Comparison of ENCODE assay signal across 8 cellular contexts in genomic region chr1:158248122-158248521, GRCh38. TPM values are rescaled to one million over a fixed set of nuclear protein-coding genes. Genes with fewer than 3 reads are reported as not detected.
DNase-seq lines count a peak whose midpoint lies in the region; ATAC-seq and TF ChIP-seq lines count a peak whose summit lies in the region.

No MANE protein-coding gene starts in this region.

- H4K8ac ChIP-seq in mesendoderm (ENCODE audit: low read depth, low read length): no peak overlapping the region

- TF ChIP-seq CTCF in osteocyte (IDR thresholded peaks at IDR 0.05): no peak

- H4K5ac ChIP-seq in mesendoderm (ENCODE audit: low read length): no peak overlapping the region

- peak overlapping the region; percentile 55 for H3K4me3 Mint-ChIP-seq in T-helper 2 cell treated with Interferon-gamma antibody and Interleukin-4, amounts not matched to agents 5 μg/mL and 100 μg/mL, for 36 hours
- H3K4me3 Mint-ChIP-seq in naive thymus-derived CD4-positive, alpha-beta T cell: peak overlapping the region in 9 of 10 donors; percentile 15 to 71 (median 59)
- H3K4me3 Mint-ChIP-seq in osteocyte (ENCODE audit: unreplicated experiment): no peak overlapping the region

- H3K27ac ChIP-seq in naive thymus-derived CD4-positive, alpha-beta T cell (ENCODE audit: low read depth, low read length): no peak overlapping the region
- no peak overlapping the region for H3K27ac ChIP-seq in mesendoderm (ENCODE audit: low read depth, low read length)

- ATAC-seq in GM18858 (IDR thresholded peaks at IDR 0.05; ENCODE audit: unreplicated experiment) (peak; percentile 57), HG02943 (IDR thresholded peaks at IDR 0.05; ENCODE audit: low read depth, unreplicated experiment) (peak; percentile 60)
- peak; percentile 85 for ATAC-seq in naive thymus-derived CD4-positive, alpha-beta T cell

- H2BK15ac ChIP-seq in mesendoderm (replicated peaks; ENCODE audit: low read depth): no peak overlapping the region

- H3K9ac ChIP-seq in mesendoderm (ENCODE audit: low read length): no peak overlapping the region

- H3K9me3 Mint-ChIP-seq in T-helper 2 cell treated with Interferon-gamma antibody and Interleukin-4, amounts not matched to agents 5 μg/mL and 100 μg/mL, for 36 hours: peaks cover 4% of the 10 kb centered on the region
- H3K9me3 Mint-ChIP-seq in naive thymus-derived CD4-positive, alpha-beta T cell: peaks cover 0 to 6% (median 0%) of the 10 kb centered on the region in 11 donors
- no peaks in the 10 kb centered on the region for H3K9me3 Mint-ChIP-seq in osteocyte (ENCODE audit: unreplicated experiment)

- CTCF ChIA-PET in naive thymus-derived CD4-positive, alpha-beta T cell (lab: Charles Lee): no interaction called here

- POLR2A ChIA-PET in naive thymus-derived CD4-positive, alpha-beta T cell (lab: Charles Lee): interaction anchor here (0.7 kb wide), 1 partner anchor 749 kb away, joined by 3 read pairs; no protein-coding TSS in a partner anchor

- H3K9me3 ChIP-seq in naive thymus-derived CD4-positive, alpha-beta T cell (ENCODE audit: control insufficient read depth in 2 of 3, low read length in 3 of 3): no peaks in the 10 kb centered on the region

- H3K56ac ChIP-seq in mesendoderm (ENCODE audit: low read length): no peak overlapping the region

- H3K79me2 ChIP-seq in mesendoderm (ENCODE audit: control insufficient read depth, insufficient read depth, low read length): no peaks in the 10 kb centered on the region

- H3K18ac ChIP-seq in mesendoderm (ENCODE audit: low read length): no peak overlapping the region

- H3K23ac ChIP-seq in mesendoderm (ENCODE audit: low read length): no peak overlapping the region

- peaks cover 66% of the 10 kb centered on the region for H3K27me3 Mint-ChIP-seq in T-helper 2 cell treated with Interferon-gamma antibody and Interleukin-4, amounts not matched to agents 5 μg/mL and 100 μg/mL, for 36 hours (ENCODE audit: low read depth)
- H3K27me3 Mint-ChIP-seq in naive thymus-derived CD4-positive, alpha-beta T cell: peaks cover 42 to 76% (median 58%) of the 10 kb centered on the region in 5 donors
- H3K27me3 Mint-ChIP-seq in osteocyte (ENCODE audit: unreplicated experiment): peaks cover 2% of the 10 kb centered on the region

- H2BK5ac ChIP-seq in mesendoderm (ENCODE audit: low read length): no peak overlapping the region

- DNase-seq in T-helper 2 cell treated with Interferon-gamma antibody and Interleukin-4, amounts not matched to agents 5 μg/mL and 100 μg/mL, for 36 hours (ENCODE audit: low spot score): peak; percentile 35
- DNase-seq in naive thymus-derived CD4-positive, alpha-beta T cell: peak in 8 of 9 donors; percentile 22 to 62 (median 54)
- DNase-seq in NCI-H2171 treated with DMSO at 0.1 percent for 48 hours (lab: John Stamatoyannopoulos, UW) (no peak), NCI-H1436 treated with DMSO at 0.1 percent for 48 hours (lab: John Stamatoyannopoulos, UW) (no peak), mesendoderm (no peak), osteocyte (ENCODE audit: extremely low spot score, unreplicated experiment) (no peak)

- no peaks in the 10 kb centered on the region for H3K79me1 ChIP-seq in mesendoderm (ENCODE audit: low read length)

- no CpG with 5 or more reads among the region's 2 CpGs for WGBS in mesendoderm (ENCODE audit: extremely low coverage, insufficient coverage, low lambda C conversion rate)

- H3K4me3 ChIP-seq in naive thymus-derived CD4-positive, alpha-beta T cell (ENCODE audit: low read length): no peak overlapping the region
- H3K4me3 ChIP-seq in mesendoderm (ENCODE audit: low read length): no peak overlapping the region

- no peaks in the 10 kb centered on the region for H3K36me3 ChIP-seq in naive thymus-derived CD4-positive, alpha-beta T cell (ENCODE audit: control insufficient read depth in 2 of 3, insufficient read depth in 3 of 3, low read length in 3 of 3)
- no peaks in the 10 kb centered on the region for H3K36me3 ChIP-seq in mesendoderm (ENCODE audit: control insufficient read depth, insufficient read depth, low read length)

- H3K27ac Mint-ChIP-seq in T-helper 2 cell treated with Interferon-gamma antibody and Interleukin-4, amounts not matched to agents 5 μg/mL and 100 μg/mL, for 36 hours: peak overlapping the region; percentile 9
- H3K27ac Mint-ChIP-seq in naive thymus-derived CD4-positive, alpha-beta T cell: peak overlapping the region in 4 of 9 donors; percentile 2 to 81 (median 28)
- no peak overlapping the region for H3K27ac Mint-ChIP-seq in osteocyte (ENCODE audit: unreplicated experiment)

- no peak overlapping the region for H3K4ac ChIP-seq in mesendoderm (ENCODE audit: low read depth, low read length)

- peaks cover 29% of the 10 kb centered on the region for H3K4me1 Mint-ChIP-seq in T-helper 2 cell treated with Interferon-gamma antibody and Interleukin-4, amounts not matched to agents 5 μg/mL and 100 μg/mL, for 36 hours (ENCODE audit: low read depth)
- H3K4me1 Mint-ChIP-seq in naive thymus-derived CD4-positive, alpha-beta T cell: peaks cover 18 to 31% (median 24%) of the 10 kb centered on the region in 7 donors
- H3K4me1 Mint-ChIP-seq in osteocyte (ENCODE audit: unreplicated experiment): no peaks in the 10 kb centered on the region

- intact Hi-C loops in naive thymus-derived CD4-positive, alpha-beta T cell (cut with micrococcal nuclease): loop anchor here (5.0 kb wide), 3 partner anchors 84 to 824 kb away; partner anchors contain the start of gene CD1B (in 2 of the 2)

- H2AK5ac ChIP-seq in mesendoderm (ENCODE audit: low read length): no peak overlapping the region

- peaks cover 18 to 20% of the 10 kb centered on the region in 2 donors for H3K4me1 ChIP-seq in naive thymus-derived CD4-positive, alpha-beta T cell (ENCODE audit: control insufficient read depth in 2 of 2, insufficient read depth in 2 of 2, low read length in 2 of 2)
- no peaks in the 10 kb centered on the region for H3K4me1 ChIP-seq in mesendoderm (ENCODE audit: control insufficient read depth, low read depth, low read length)

- no peak overlapping the region for H3K4me2 ChIP-seq in mesendoderm (ENCODE audit: low read length)

- H2BK120ac ChIP-seq in mesendoderm (ENCODE audit: low read depth, low read length): no peak overlapping the region

- H3K36me3 Mint-ChIP-seq in T-helper 2 cell treated with Interferon-gamma antibody and Interleukin-4, amounts not matched to agents 5 μg/mL and 100 μg/mL, for 36 hours (ENCODE audit: low read depth): no peaks in the 10 kb centered on the region
- peaks cover 0 to 2% (median 0%) of the 10 kb centered on the region in 5 donors for H3K36me3 Mint-ChIP-seq in naive thymus-derived CD4-positive, alpha-beta T cell
- H3K36me3 Mint-ChIP-seq in osteocyte (ENCODE audit: unreplicated experiment): no peaks in the 10 kb centered on the region

- H3K27me3 ChIP-seq in naive thymus-derived CD4-positive, alpha-beta T cell (ENCODE audit: control insufficient read depth in 2 of 2, insufficient read depth in 2 of 2, low read length in 2 of 2): peaks cover 0 to 3% of the 10 kb centered on the region in 2 donors
- H3K27me3 ChIP-seq in mesendoderm (ENCODE audit: insufficient read depth, low read length, poor library complexity): no peaks in the 10 kb centered on the region

RNA-seq across cellular contexts. Expression of gene CD1A, which starts 6.1 kb away (rescaled TPM):
- total RNA-seq in naive thymus-derived CD4-positive, alpha-beta T cell: under 1 TPM in 2 of 5 experiments, not detected in 3; 0.17 to 0.83 TPM
- not detected for polyA plus RNA-seq in naive thymus-derived CD4-positive, alpha-beta T cell
- 0.01 TPM for polyA plus RNA-seq in mesendoderm (2013, experiment 1 of 2)
- polyA plus RNA-seq in mesendoderm (2013, experiment 2 of 2): not detected
- total RNA-seq in osteocyte: not detected in 2 replicates

RNA-seq across cellular contexts. Expression of gene CD1C, which starts 41.6 kb away (rescaled TPM):
- 10 to 100 TPM in 1 of 5 experiments, 1 to 10 TPM in 1, under 1 TPM in 1, not detected in 2; 0.32 to 12.1 (median 2.1) TPM for total RNA-seq in naive thymus-derived CD4-positive, alpha-beta T cell
- polyA plus RNA-seq in naive thymus-derived CD4-positive, alpha-beta T cell: under 1 TPM in 1 of 2 donors, not detected in 1; 0.24 TPM
- polyA plus RNA-seq in mesendoderm (2013, experiment 1 of 2): not detected
- polyA plus RNA-seq in mesendoderm (2013, experiment 2 of 2): not detected
- total RNA-seq in osteocyte: not detected in 2 replicates

Comparison
In these comparisons a context has a peak if more than half of its experiments do, and no peak if none do; other contexts are left out.
1. DNase-seq: peak in T-helper 2 cell treated with Interferon-gamma antibody and Interleukin-4, amounts not matched to agents 5 μg/mL and 100 μg/mL, for 36 hours (single experiment) and naive thymus-derived CD4-positive, alpha-beta T cell (8 of 9); none in NCI-H2171 treated with DMSO at 0.1 percent for 48 hours (single experiment), NCI-H1436 treated with DMSO at 0.1 percent for 48 hours (single experiment), mesendoderm (single experiment) and osteocyte (single experiment).
2. Peak in every context shown above with its lines, with median percentiles within 50 percentile points of each other: ATAC-seq.